ENCODE assay signal across 25 cellular contexts in genomic region chr15:50794102-50794501, GRCh38. TPM values are rescaled to one million over a fixed set of nuclear protein-coding genes. Genes with fewer than 3 reads are reported as not detected.
A peak's percentile ranks its signal among the peaks of the same experiment; 100 is the strongest.
DNase-seq lines count a peak whose midpoint lies in the region; ATAC-seq and TF ChIP-seq lines count a peak whose summit lies in the region.
"Had no signal": no experiment of that assay in that cellular context is flagged by ENCODE, and none has a peak within 500 bp of the region (broad histone marks: within the 10 kb centered on the region; RNA-seq: fewer than 3 reads in every experiment).

No MANE protein-coding gene starts in this region.

- H3K4me1 Mint-ChIP-seq in mesothelial cell of epicardium = peaks cover 29% of the 10 kb centered on the region
- H3K4me1 Mint-ChIP-seq: T-cell had no signal

- TF ChIP-seq RAD21 in HCT116 (IDR thresholded peaks at IDR 0.05; ENCODE audit: low read depth) (no peak), Ishikawa (IDR thresholded peaks at IDR 0.05; ENCODE audit: low read depth) (no peak)

- TF ChIP-seq CTCF in HCT116 (IDR thresholded peaks at IDR 0.05 in 2 of 3, conservative IDR thresholded peaks at IDR 0.05 in 1 of 3; ENCODE audit: borderline replicate concordance in 1 of 3, insufficient read depth in 1 of 3, low read depth in 2 of 3, low read length in 2 of 3) = no peak
- no peak for TF ChIP-seq CTCF in VCaP (conservative IDR thresholded peaks at IDR 0.05)
- TF ChIP-seq CTCF in mesothelial cell of epicardium (IDR thresholded peaks at IDR 0.05; ENCODE audit: unreplicated experiment) = no peak
- TF ChIP-seq CTCF in PC-9 (conservative IDR thresholded peaks at IDR 0.05) = no peak

- DNase-seq in HCT116 (ENCODE audit: low read depth, low spot score) = no peak
- DNase-seq in mesothelial cell of epicardium (ENCODE audit: low spot score in 2 of 2, unreplicated experiment in 2 of 2) = no peak
- DNase-seq in NCI-H1436 (lab: John Stamatoyannopoulos, UW) = no peak
- no peak for DNase-seq in NCI-H748 (lab: John Stamatoyannopoulos, UW; ENCODE audit: unreplicated experiment)
- no peak for DNase-seq in stimulated activated CD4-positive, alpha-beta T cell treated with anti-CD3 and anti-CD28 coated beads, Interleukin-12 subunit alpha, Interleukin-12 subunit beta, amount 100 ng/mL, for 4 hours
- DNase-seq in PC-9 = no peak
- DNase-seq: AML-193; CD4-positive, alpha-beta T cell; H9; IMR-90; Karpas-422; NCI-H1105; NCI-H146; NCI-H1930; NCI-H2107; NCI-H226; SHP77; T-cell had no signal

- CTCF ChIA-PET in HCT116 (lab: Charles Lee) (no interaction called here), PC-9 (lab: Charles Lee) (no interaction called here)

- no peak overlapping the region for H3K4me3 Mint-ChIP-seq in mesothelial cell of epicardium
- H3K4me3 Mint-ChIP-seq: CD4-positive, alpha-beta T cell; GM23338; H9; T-cell had no signal

- H3K4me2 ChIP-seq in HCT116 (ENCODE audit: low read length) = no peak overlapping the region
- H3K4me2 ChIP-seq in PC-9 = no peak overlapping the region
- H3K4me2 ChIP-seq: A549; BLaER1 treated with 17β-estradiol and CSF1 and Interleukin-3, amounts not matched to agents 10 nM and 100 nM; GM23338 had no signal

- no peaks in the 10 kb centered on the region for H3K9me3 Mint-ChIP-seq in mesothelial cell of epicardium
- H3K9me3 Mint-ChIP-seq: CD4-positive, alpha-beta T cell; GM23338; H9; T-cell had no signal

- no peak overlapping the region for H3K4me3 ChIP-seq in HCT116 (replicated peaks in 1 of 2; ENCODE audit: low read depth in 1 of 2, low read length in 2 of 2)
- no peak overlapping the region for H3K4me3 ChIP-seq in PC-9
- H3K4me3 ChIP-seq: A549; BLaER1 treated with 17β-estradiol and CSF1 and Interleukin-3, amounts not matched to agents 10 nM and 100 nM; GM23338 had no signal

- no peaks in the 10 kb centered on the region for H3K27me3 Mint-ChIP-seq in mesothelial cell of epicardium (ENCODE audit: low read depth)
- H3K27me3 Mint-ChIP-seq: CD4-positive, alpha-beta T cell; T-cell had no signal

- H3K36me3 ChIP-seq in HCT116 (ENCODE audit: control insufficient read depth in 1 of 2, insufficient read depth in 2 of 2, low read length in 2 of 2) = no peaks in the 10 kb centered on the region
- H3K36me3 ChIP-seq in PC-9 (ENCODE audit: low read depth) = no peaks in the 10 kb centered on the region
- H3K36me3 ChIP-seq: BLaER1 treated with 17β-estradiol and CSF1 and Interleukin-3, amounts not matched to agents 10 nM and 100 nM had no signal

- H2AFZ ChIP-seq in HCT116 (ENCODE audit: low read depth, low read length, poor library complexity, severe bottlenecking) (peak overlapping the region; percentile 22), PC-9 (no peak overlapping the region)

- H3F3A ChIP-seq in PC-9 (ENCODE audit: insufficient read depth, low read depth) = peaks cover 10% of the 10 kb centered on the region; the same call in 1 of the 2 replicates

- H3K27ac ChIP-seq in HCT116 (ENCODE audit: low read depth, low read length) (no peak overlapping the region), VCaP (peak overlapping the region; percentile 34), PC-9 (no peak overlapping the region)
- H3K27ac ChIP-seq: A549; BLaER1 treated with 17β-estradiol and CSF1 and Interleukin-3, amounts not matched to agents 10 nM and 100 nM; RWPE1 had no signal

- RAD21 ChIA-PET in HCT116 (lab: Charles Lee; ENCODE audit: low non-redundant PET in 1 of 2, low total read pairs in 2 of 2, uncharacterized antibody in 2 of 2, unreplicated experiment in 2 of 2) = no interaction called here

- no peak for TF ChIP-seq POLR2A in HCT116 (IDR thresholded peaks at IDR 0.05; ENCODE audit: borderline replicate concordance, extremely low read depth, insufficient read depth, insufficient read length)

- H3K4me1 ChIP-seq in HCT116 (ENCODE audit: control insufficient read depth in 1 of 2, insufficient read depth in 2 of 2, low read length in 2 of 2) (peaks cover 4 to 11% of the 10 kb centered on the region in 2 experiments; a peak in 2 of 4 replicates), PC-9 (replicated peaks; ENCODE audit: insufficient read depth) (peaks cover 16% of the 10 kb centered on the region)
- H3K4me1 ChIP-seq: A549; BLaER1 treated with 17β-estradiol and CSF1 and Interleukin-3, amounts not matched to agents 10 nM and 100 nM had no signal

- no peak for ATAC-seq in HCT116
- ATAC-seq: A549, GM23338, Panc1, T-cell had no signal

- no peak for TF ChIP-seq EP300 in Ishikawa (IDR thresholded peaks at IDR 0.05; ENCODE audit: borderline replicate concordance)

- POLR2A ChIA-PET in HCT116 (lab: Charles Lee) (interaction anchor here (1.3 kb wide), 1 partner anchor 19 kb away, joined by 3 read pairs; no protein-coding TSS in a partner anchor), PC-9 (lab: Charles Lee; ENCODE audit: unreplicated experiment) (no interaction called here)

- intact Hi-C loops in HCT116 (cut with micrococcal nuclease) (no loop called here), PC-9 (cut with micrococcal nuclease; ENCODE audit: unreplicated experiment) (no loop called here)

- H3K27ac Mint-ChIP-seq in mesothelial cell of epicardium = peak overlapping the region; percentile 76
- H3K27ac Mint-ChIP-seq: CD4-positive, alpha-beta T cell; GM23338; H9; T-cell had no signal

- H3K9me2 ChIP-seq in HCT116 (ENCODE audit: insufficient read depth) = no peaks in the 10 kb centered on the region
- no peaks in the 10 kb centered on the region for H3K9me2 ChIP-seq in PC-9 (ENCODE audit: insufficient read depth)

- no peaks in the 10 kb centered on the region for H4K20me1 ChIP-seq in HCT116 (ENCODE audit: insufficient read depth)
- no peaks in the 10 kb centered on the region for H4K20me1 ChIP-seq in PC-9 (ENCODE audit: insufficient read depth)
- H4K20me1 ChIP-seq: BLaER1 treated with 17β-estradiol and CSF1 and Interleukin-3, amounts not matched to agents 10 nM and 100 nM had no signal

- H3K36me3 Mint-ChIP-seq in mesothelial cell of epicardium = no peaks in the 10 kb centered on the region
- H3K36me3 Mint-ChIP-seq: T-cell had no signal

- BruUV-seq in HCT116 (replicated peaks; lab: Mats Ljungman, UMichigan) (no TSS peak), PC-9 (replicated peaks; lab: Mats Ljungman, UMichigan) (no TSS peak)

- H3K9ac ChIP-seq in HCT116 (ENCODE audit: low read length) = no peak overlapping the region
- H3K9ac ChIP-seq: BLaER1 treated with 17β-estradiol and CSF1 and Interleukin-3, amounts not matched to agents 10 nM and 100 nM had no signal

- H3K27me3 ChIP-seq in HCT116 (ENCODE audit: insufficient read depth, low read length) (no peaks in the 10 kb centered on the region), PC-9 (ENCODE audit: insufficient read depth, low read depth) (no peaks in the 10 kb centered on the region)
- H3K27me3 ChIP-seq: BLaER1 treated with 17β-estradiol and CSF1 and Interleukin-3, amounts not matched to agents 10 nM and 100 nM had no signal

- H3K79me2 ChIP-seq in HCT116 (ENCODE audit: insufficient read depth, low read length) (no peaks in the 10 kb centered on the region), PC-9 (ENCODE audit: low read depth) (no peaks in the 10 kb centered on the region)

- H3K9me3 ChIP-seq in HCT116 (ENCODE audit: control insufficient read depth in 1 of 2, insufficient read depth in 1 of 2, low read depth in 1 of 2, low read length in 2 of 2) (no peaks in the 10 kb centered on the region), PC-9 (ENCODE audit: insufficient read depth, low read depth) (no peaks in the 10 kb centered on the region)
- H3K9me3 ChIP-seq: A549; BLaER1 treated with 17β-estradiol and CSF1 and Interleukin-3, amounts not matched to agents 10 nM and 100 nM had no signal

TF ChIP-seq in HCT116, 20 proteins besides CTCF, POLR2A, EP300 and RAD21:
- no peak for TF ChIP-seq SP1 (IDR thresholded peaks at IDR 0.05; ENCODE audit: low read depth)
- TF ChIP-seq EGR1 (IDR thresholded peaks at IDR 0.05; ENCODE audit: low read depth) = no peak
- no peak for TF ChIP-seq TCF7L2 (IDR thresholded peaks at IDR 0.05; ENCODE audit: borderline replicate concordance, extremely low read depth, insufficient read depth, insufficient read length)

TF ChIP-seq in Ishikawa, 13 proteins besides CTCF, POLR2A, EP300 and RAD21:
- TF ChIP-seq TEAD4 (IDR thresholded peaks at IDR 0.05) = no peak
- no peak for TF ChIP-seq TAF1 (IDR thresholded peaks at IDR 0.05; ENCODE audit: low read depth)
- no peak for TF ChIP-seq ZBTB7A (IDR thresholded peaks at IDR 0.05; ENCODE audit: low read depth)
- peak; percentile 48 for TF ChIP-seq NFIC (IDR thresholded peaks at IDR 0.05)

RNA-seq across cellular contexts. Expression of gene SPPL2A, which starts 28.6 kb away (rescaled TPM):
- total RNA-seq in HCT116 (2021; ENCODE audit: unreplicated experiment) (61.0 TPM), mesothelial cell of epicardium (53.7 to 58.9 TPM (median 56.4 TPM) in 3 replicates), PC-9 (2021) (70.6 and 75.4 TPM in 2 replicates)
- polyA plus RNA-seq in HCT116 (2012) = 22.8 and 30.6 TPM in 2 replicates
